ENCODE assay signal across 8 cellular contexts in genomic region chr14:77708749-77709148, GRCh38. TPM values are rescaled to one million over a fixed set of nuclear protein-coding genes. Genes with fewer than 3 reads are reported as not detected.
A peak's percentile ranks its signal among the peaks of the same experiment; 100 is the strongest.
DNase-seq lines count a peak whose midpoint lies in the region; ATAC-seq, FAIRE-seq and TF ChIP-seq lines count a peak whose summit lies in the region.

No MANE protein-coding gene starts in this region.

- H3K4me3 Mint-ChIP-seq in activated CD4-positive, alpha-beta memory T cell treated with anti-CD3 and anti-CD28 coated beads, Interleukin-2, amount 10 ng/mL, durations not matched to agents 7 days and 5 days: peak overlapping the region; percentile 96

- H3F3A ChIP-seq in smooth muscle cell (ENCODE audit: low read depth): peaks cover 6% of the 10 kb centered on the region

- H2AFZ ChIP-seq in HCT116 (ENCODE audit: low read depth, low read length, poor library complexity, severe bottlenecking) (no peak overlapping the region), smooth muscle cell (ENCODE audit: low read depth) (peak overlapping the region; percentile 88)

- peak overlapping the region; percentile 85 for H3K27ac Mint-ChIP-seq in activated CD4-positive, alpha-beta memory T cell treated with anti-CD3 and anti-CD28 coated beads, Interleukin-2, amount 10 ng/mL, durations not matched to agents 7 days and 5 days

- no peak for ATAC-seq in HCT116
- ATAC-seq in HG02852 (IDR thresholded peaks at IDR 0.05; ENCODE audit: unreplicated experiment): no peak

- H3K9me2 ChIP-seq in HCT116 (ENCODE audit: insufficient read depth): no peaks in the 10 kb centered on the region

- CTCF ChIA-PET in HCT116 (lab: Charles Lee): no interaction called here
- CTCF ChIA-PET in activated CD4-positive, alpha-beta memory T cell treated with anti-CD3 and anti-CD28 coated beads, Interleukin-2, amount 10 ng/mL, durations not matched to agents 7 days and 5 days (lab: Charles Lee): interaction anchor here (1.3 to 2.0 kb wide), 2 partner anchors 249 to 250 kb away, joined by 6 to 8 read pairs; no protein-coding TSS in a partner anchor

- BruUV-seq in HCT116 (replicated peaks; lab: Mats Ljungman, UMichigan): TSS peak; percentile 73

- DNase-seq in HCT116 (ENCODE audit: low read depth, low spot score) (no peak), smooth muscle cell (lab: John Stamatoyannopoulos, UW; ENCODE audit: unreplicated experiment) (no peak), frontal cortex (ENCODE audit: low spot score in 2 of 2) (no peak), CD1c-positive myeloid dendritic cell (ENCODE audit: extremely low spot score) (no peak), middle frontal gyrus (ENCODE audit: extremely low spot score, low spot score) (no peak)
- no peak for DNase-seq in activated CD4-positive, alpha-beta memory T cell treated with anti-CD3 and anti-CD28 coated beads, Interleukin-2, amount 10 ng/mL, durations not matched to agents 7 days and 5 days

- RAD21 ChIA-PET in HCT116 (lab: Charles Lee; ENCODE audit: low non-redundant PET in 1 of 2, low total read pairs in 2 of 2, uncharacterized antibody in 2 of 2, unreplicated experiment in 2 of 2): no interaction called here

- no peaks in the 10 kb centered on the region for H3K27me3 Mint-ChIP-seq in activated CD4-positive, alpha-beta memory T cell treated with anti-CD3 and anti-CD28 coated beads, Interleukin-2, amount 10 ng/mL, durations not matched to agents 7 days and 5 days

- H3K9me3 Mint-ChIP-seq in activated CD4-positive, alpha-beta memory T cell treated with anti-CD3 and anti-CD28 coated beads, Interleukin-2, amount 10 ng/mL, durations not matched to agents 7 days and 5 days: no peaks in the 10 kb centered on the region

- H3K9ac ChIP-seq in HCT116 (ENCODE audit: low read length): peak overlapping the region; percentile 92
- H3K9ac ChIP-seq in iPS-18a (ENCODE audit: low read length): peak overlapping the region; percentile 94
- H3K9ac ChIP-seq in smooth muscle cell (ENCODE audit: low read depth): peak overlapping the region; percentile 68

- peaks cover 32% of the 10 kb centered on the region for H3K36me3 Mint-ChIP-seq in activated CD4-positive, alpha-beta memory T cell treated with anti-CD3 and anti-CD28 coated beads, Interleukin-2, amount 10 ng/mL, durations not matched to agents 7 days and 5 days (ENCODE audit: low read depth)

- peak overlapping the region; percentile 85 for H3K4me2 ChIP-seq in HCT116 (ENCODE audit: low read length)
- H3K4me2 ChIP-seq in smooth muscle cell: peak overlapping the region; percentile 99

- peaks cover 40% of the 10 kb centered on the region for H3K4me1 Mint-ChIP-seq in activated CD4-positive, alpha-beta memory T cell treated with anti-CD3 and anti-CD28 coated beads, Interleukin-2, amount 10 ng/mL, durations not matched to agents 7 days and 5 days

- H3K36me3 ChIP-seq in HCT116 (ENCODE audit: control insufficient read depth in 1 of 2, insufficient read depth in 2 of 2, low read length in 2 of 2) (peaks cover 26 to 32% of the 10 kb centered on the region in 2 experiments; a peak in 3 of 4 replicates), iPS-18a (ENCODE audit: control insufficient read depth, low read depth, low read length) (peaks cover 44% of the 10 kb centered on the region), smooth muscle cell (ENCODE audit: low read depth) (no peaks in the 10 kb centered on the region)

- POLR2A ChIA-PET in HCT116 (lab: Charles Lee): no interaction called here
- POLR2A ChIA-PET in activated CD4-positive, alpha-beta memory T cell treated with anti-CD3 and anti-CD28 coated beads, Interleukin-2, amount 10 ng/mL, durations not matched to agents 7 days and 5 days (lab: Charles Lee): interaction anchor here (0.6 to 4.3 kb wide), 10 partner anchors 9 to 250 kb away, joined by 3 to 26 read pairs (median 3); partner anchors contain the start of genes AHSA1, SNW1 and VIPAS39

- H3K9me3 ChIP-seq in HCT116 (ENCODE audit: control insufficient read depth in 1 of 2, insufficient read depth in 1 of 2, low read depth in 1 of 2, low read length in 2 of 2) (no peaks in the 10 kb centered on the region), iPS-18a (ENCODE audit: control insufficient read depth, low read depth, low read length) (no peaks in the 10 kb centered on the region), smooth muscle cell (replicated peaks; ENCODE audit: low read depth) (no peaks in the 10 kb centered on the region)

- H4K20me1 ChIP-seq in HCT116 (ENCODE audit: insufficient read depth) (peaks cover 24% of the 10 kb centered on the region; the same call in 1 of the 2 replicates), smooth muscle cell (ENCODE audit: low read depth) (peaks cover 9% of the 10 kb centered on the region)

- H3K79me2 ChIP-seq in HCT116 (ENCODE audit: insufficient read depth, low read length): peaks cover 98% of the 10 kb centered on the region
- peaks cover 72% of the 10 kb centered on the region for H3K79me2 ChIP-seq in smooth muscle cell (ENCODE audit: low read depth)

- H3K4me3 ChIP-seq in HCT116 (replicated peaks in 1 of 2; ENCODE audit: low read depth in 1 of 2, low read length in 2 of 2) (peak overlapping the region; percentile 83 to 89), iPS-18a (ENCODE audit: low read length) (peak overlapping the region; percentile 99), smooth muscle cell (peak overlapping the region; percentile 86)

- no peak for FAIRE-seq in frontal cortex (lab: Jason Lieb, UNC)

- intact Hi-C loops in HCT116 (cut with micrococcal nuclease): loop anchor here (5.0 kb wide), 1 partner anchor 109 kb away; no protein-coding TSS in a partner anchor

- no peak for TF ChIP-seq POLR2A in HCT116 (IDR thresholded peaks at IDR 0.05; ENCODE audit: borderline replicate concordance, extremely low read depth, insufficient read depth, insufficient read length)

- 16% methylated on average over 7 of the region's 7 CpGs for WGBS in smooth muscle cell (ENCODE audit: low lambda C conversion rate)

- no peak for TF ChIP-seq RAD21 in HCT116 (IDR thresholded peaks at IDR 0.05; ENCODE audit: low read depth)

- no peaks in the 10 kb centered on the region for H3K27me3 ChIP-seq in HCT116 (ENCODE audit: insufficient read depth, low read length)
- no peaks in the 10 kb centered on the region for H3K27me3 ChIP-seq in iPS-18a (ENCODE audit: control insufficient read depth, insufficient read depth, low read length)
- H3K27me3 ChIP-seq in smooth muscle cell (ENCODE audit: low read depth): no peaks in the 10 kb centered on the region

- H3K4me1 ChIP-seq in HCT116 (ENCODE audit: control insufficient read depth in 1 of 2, insufficient read depth in 2 of 2, low read length in 2 of 2): peaks cover 11 to 23% of the 10 kb centered on the region in 2 experiments; a peak in 3 of 4 replicates
- H3K4me1 ChIP-seq in iPS-18a (ENCODE audit: control insufficient read depth, low read depth, low read length): peaks cover 4% of the 10 kb centered on the region
- peaks cover 25% of the 10 kb centered on the region for H3K4me1 ChIP-seq in smooth muscle cell (ENCODE audit: low read depth)

- H3K27ac ChIP-seq in HCT116 (ENCODE audit: low read depth, low read length) (peak overlapping the region; percentile 50), iPS-18a (ENCODE audit: low read length) (peak overlapping the region; percentile 87), smooth muscle cell (ENCODE audit: low read depth) (peak overlapping the region; percentile 4)

- TF ChIP-seq CTCF in HCT116 (IDR thresholded peaks at IDR 0.05 in 2 of 3, conservative IDR thresholded peaks at IDR 0.05 in 1 of 3; ENCODE audit: borderline replicate concordance in 1 of 3, insufficient read depth in 1 of 3, low read depth in 2 of 3, low read length in 2 of 3): no peak
- TF ChIP-seq CTCF in smooth muscle cell (IDR thresholded peaks at IDR 0.05; ENCODE audit: borderline replicate concordance, insufficient read depth, poor library complexity, severe bottlenecking): no peak

TF ChIP-seq in HCT116, 20 proteins besides CTCF, POLR2A, EP300 and RAD21 (continues in another document):
- TF ChIP-seq EZH2phosphoT487 (IDR thresholded peaks at IDR 0.05; ENCODE audit: borderline replicate concordance): no peak

RNA-seq across cellular contexts. Expression of gene SLIRP, which starts 0.8 kb away (rescaled TPM):
- total RNA-seq in HCT116 (2021; ENCODE audit: unreplicated experiment) (242 TPM), smooth muscle cell (655 and 735 TPM in 2 replicates), frontal cortex (95.4 TPM)
- polyA plus RNA-seq in HCT116 (2012): 183 and 307 TPM in 2 replicates
- total RNA-seq in activated CD4-positive, alpha-beta memory T cell treated with anti-CD3 and anti-CD28 coated beads, Interleukin-2, amount 10 ng/mL, durations not matched to agents 7 days and 5 days: 10 to 100 TPM; 56.4 to 76.7 TPM
- polyA plus RNA-seq in smooth muscle cell: 577 and 681 TPM in 2 replicates

RNA-seq across cellular contexts. Expression of gene ALKBH1, which starts 0.9 kb away (rescaled TPM):
- total RNA-seq in HCT116 (2021; ENCODE audit: unreplicated experiment) (14.4 TPM), smooth muscle cell (15.0 and 18.7 TPM in 2 replicates), frontal cortex (13.0 TPM)
- 8.1 and 9.3 TPM in 2 replicates for polyA plus RNA-seq in HCT116 (2012)
- 10 to 100 TPM; 12.5 to 12.8 TPM for total RNA-seq in activated CD4-positive, alpha-beta memory T cell treated with anti-CD3 and anti-CD28 coated beads, Interleukin-2, amount 10 ng/mL, durations not matched to agents 7 days and 5 days
- polyA plus RNA-seq in smooth muscle cell: 11.3 and 12.9 TPM in 2 replicates

RNA-seq across cellular contexts. Expression of gene SNW1, which starts 52.2 kb away (rescaled TPM):
- total RNA-seq in HCT116 (2021; ENCODE audit: unreplicated experiment) (102 TPM), smooth muscle cell (51.6 and 88.2 TPM in 2 replicates), frontal cortex (63.6 TPM)
- polyA plus RNA-seq in HCT116 (2012): 29.3 and 42.4 TPM in 2 replicates
- total RNA-seq in activated CD4-positive, alpha-beta memory T cell treated with anti-CD3 and anti-CD28 coated beads, Interleukin-2, amount 10 ng/mL, durations not matched to agents 7 days and 5 days: 100 to 1,000 TPM; 117 to 120 TPM
- polyA plus RNA-seq in smooth muscle cell: 58.4 and 70.1 TPM in 2 replicates

Comparison
In these comparisons a context has a peak if more than half of its experiments do, and no peak if none do; other contexts are left out.
1. H3K27ac ChIP-seq: peak in every context shown above with its lines; median percentile 87 in iPS-18a; 50 in HCT116; 4 in smooth muscle cell.